In the genomic region with DNA sequence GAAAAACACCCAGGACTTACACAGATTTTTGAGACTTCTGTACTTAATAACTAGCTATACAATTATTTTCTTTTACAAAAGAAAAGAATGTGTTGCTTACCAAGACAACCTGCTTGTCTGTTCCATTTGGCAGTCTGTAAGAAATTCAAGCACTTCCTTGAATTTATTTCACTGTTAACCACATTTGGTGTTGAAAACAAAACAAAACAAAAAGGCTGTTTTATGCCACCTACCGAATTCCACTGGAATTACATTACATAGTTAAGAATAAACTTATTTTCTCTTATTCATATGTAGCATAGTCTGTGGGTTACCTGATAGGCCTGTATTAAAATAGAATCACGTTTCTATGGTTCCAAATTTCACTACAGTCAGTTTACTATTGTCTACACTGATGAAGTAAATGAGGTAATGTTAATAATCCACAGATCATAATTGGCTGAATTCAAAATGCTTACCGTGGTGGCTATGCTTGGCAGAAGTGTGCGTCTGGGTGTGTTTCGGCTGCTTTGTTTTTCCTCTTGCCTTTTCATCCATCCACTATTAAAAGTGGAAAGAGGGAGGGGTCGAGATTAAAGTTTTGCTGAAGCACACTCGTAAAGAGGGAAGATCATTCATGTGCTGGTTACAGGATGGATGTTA, we compare ENCODE assay signal across 8 cellular contexts. TPM values are rescaled to one million over a fixed set of nuclear protein-coding genes. Genes with fewer than 3 reads are reported as not detected.
A peak's percentile ranks its signal among the peaks of the same experiment; 100 is the strongest.
DNase-seq lines count a peak whose midpoint lies in the region; ATAC-seq and TF ChIP-seq lines count a peak whose summit lies in the region.

Gene TLR1 (minus strand): TSS at position 138 of the 642 bp plus-strand sequence. CDS start 5,960 bp downstream, outside the sequence.

- no peak within 1 kb of the TSS for H3K56ac ChIP-seq in IMR-90 (ENCODE audit: extremely low read depth, insufficient read depth, low read length)

- H3K27ac Mint-ChIP-seq in T-helper 17 cell, result peak within 1 kb of the TSS; percentile 95
- H3K27ac Mint-ChIP-seq in naive thymus-derived CD8-positive, alpha-beta T cell, result peak within 1 kb of the TSS; percentile 85 to 99 (median 94)

- CTCF ChIA-PET in AG04449 (lab: Yijun Ruan, JAX) (interaction anchor here (0.6 to 16.8 kb wide), 24 partner anchors 11 to 655 kb away, joined by 3 to 191 read pairs (median 6); partner anchors contain the start of gene TLR10), IMR-90 (lab: Yijun Ruan, JAX) (interaction anchor here (0.7 to 1.4 kb wide), 4 partner anchors 10 to 51 kb away, joined by 3 to 5 read pairs (median 3); no protein-coding TSS in a partner anchor)

- no CpG with 5 or more reads among the region's 7 CpGs for WGBS in IMR-90 (ENCODE audit: extremely low coverage in 2 of 2, insufficient read length in 1 of 2), 2 experiments

- H3K27me3 Mint-ChIP-seq in T-helper 17 cell, result no peaks in the 10 kb centered on the region
- H3K27me3 Mint-ChIP-seq in naive thymus-derived CD8-positive, alpha-beta T cell, result no peaks in the 10 kb centered on the region

- H3K4me1 ChIP-seq in IMR-90 (ENCODE audit: control insufficient read depth, insufficient read depth, low read length), result no peaks in the 10 kb centered on the region

- ATAC-seq in GM18499 (IDR thresholded peaks at IDR 0.05; ENCODE audit: insufficient read depth, unreplicated experiment) (peak; percentile 29), IMR-90 (ENCODE audit: low read depth) (peak; percentile 87), T-helper 17 cell (peak; percentile 81), esophagus mucosa (peak; percentile 75), GM21367 (IDR thresholded peaks at IDR 0.05; ENCODE audit: unreplicated experiment) (no peak)
- peak; percentile 73 to 82 for ATAC-seq in naive thymus-derived CD8-positive, alpha-beta T cell

- H2BK120ac ChIP-seq in IMR-90 (ENCODE audit: low read depth, low read length), result no peak within 1 kb of the TSS

- H3K4me3 ChIP-seq in AG04449 (ENCODE audit: low read depth, low read length), result no peak within 1 kb of the TSS
- H3K4me3 ChIP-seq in IMR-90 (ENCODE audit: insufficient read depth, low read depth, low read length), result no peak within 1 kb of the TSS
- H3K4me3 ChIP-seq in H7 (ENCODE audit: insufficient read depth, low read depth, low read length), result no peak within 1 kb of the TSS

- H2BK5ac ChIP-seq in IMR-90 (ENCODE audit: low read depth, low read length, poor library complexity, severe bottlenecking), result no peak within 1 kb of the TSS

- no peaks in the 10 kb centered on the region for H3K9me1 ChIP-seq in IMR-90 (ENCODE audit: insufficient read depth, low read length)

- 0 out of 4 replicates have a peak within 1 kb of the TSS, but pooled peaks of 1 of the 2 experiments have one; percentile 36 for H4K8ac ChIP-seq in IMR-90 (ENCODE audit: low read depth in 2 of 2, low read length in 2 of 2)

- POLR2A ChIA-PET in AG04449 (lab: Yijun Ruan, JAX), result no interaction called here
- POLR2A ChIA-PET in IMR-90 (lab: Charles Lee; ENCODE audit: unreplicated experiment), result no interaction called here
- POLR2A ChIA-PET in naive thymus-derived CD8-positive, alpha-beta T cell (lab: Charles Lee), result interaction anchor here (1.5 to 1.7 kb wide), 2 partner anchors 43 to 56 kb away, joined by 7 read pairs; no protein-coding TSS in a partner anchor

- no peak within 1 kb of the TSS for H2BK20ac ChIP-seq in IMR-90 (ENCODE audit: low read depth, low read length)

- peaks cover 3 to 39% (median 22%) of the 10 kb centered on the region in 9 donors for H3K9me3 Mint-ChIP-seq in naive thymus-derived CD8-positive, alpha-beta T cell

- H2AK9ac ChIP-seq in IMR-90 (replicated peaks; ENCODE audit: low read depth, low read length, poor library complexity), result no peak within 1 kb of the TSS

- in situ Hi-C loops in IMR-90 (cut with MboI; ENCODE audit: low sequenced_read_pairs), result no loop called here

- BruUV-seq in IMR-90 (replicated peaks; lab: Mats Ljungman, UMichigan), result no TSS peak

- H3K36me3 ChIP-seq in IMR-90 (ENCODE audit: control insufficient read depth, insufficient read depth, low read length), result no peaks in the 10 kb centered on the region
- no peaks in the 10 kb centered on the region for H3K36me3 ChIP-seq in H7 (replicated peaks; ENCODE audit: control insufficient read depth, insufficient read depth, low read length)

- peak within 1 kb of the TSS; percentile 93 for H3K4me3 Mint-ChIP-seq in T-helper 17 cell
- peak within 1 kb of the TSS; percentile 71 to 92 (median 86) for H3K4me3 Mint-ChIP-seq in naive thymus-derived CD8-positive, alpha-beta T cell

- dilution Hi-C loops in IMR-90 (cut with HindIII; ENCODE audit: low sequenced_read_pairs, unreplicated experiment), result no loop called here

- no peak within 1 kb of the TSS for H2BK15ac ChIP-seq in IMR-90 (ENCODE audit: low read depth, low read length)

- TF ChIP-seq CTCF in AG04449 (IDR thresholded peaks at IDR 0.05; ENCODE audit: insufficient read depth, low read length, missing control alignments) (no peak), IMR-90 (conservative IDR thresholded peaks at IDR 0.05; ENCODE audit: low read depth, low read length) (peak; percentile 58)

- H3K14ac ChIP-seq in IMR-90 (replicated peaks; ENCODE audit: low read depth, low read length), result no peak within 1 kb of the TSS; the same call in 1 of the 2 replicates

- H3K4me2 ChIP-seq in IMR-90 (ENCODE audit: low read depth, low read length), result no peak within 1 kb of the TSS

- intact Hi-C loops in IMR-90 (cut with micrococcal nuclease), result loop anchor here (5.0 kb wide), 1 partner anchor 37 kb away; no protein-coding TSS in a partner anchor

- peak within 1 kb of the TSS; percentile 59; the same call in 1 of the 2 replicates for H3K18ac ChIP-seq in IMR-90 (ENCODE audit: low read depth, low read length)

- H2AFZ ChIP-seq in IMR-90 (replicated peaks; ENCODE audit: low read length, poor library complexity), result no peak within 1 kb of the TSS

- no peak within 1 kb of the TSS for H3K23ac ChIP-seq in IMR-90 (ENCODE audit: low read depth, low read length)

- DNase-seq in AG04449 (ENCODE audit: low read depth, low spot score), result peak; percentile 40
- DNase-seq in IMR-90, result peak; percentile 64
- DNase-seq in T-helper 17 cell, result no peak
- DNase-seq in naive thymus-derived CD8-positive, alpha-beta T cell, result peak in 4 of 10 donors; percentile 23 to 67 (median 60)
- DNase-seq in H7, result no peak

- no peaks in the 10 kb centered on the region for H3K79me1 ChIP-seq in IMR-90 (ENCODE audit: low read depth in 1 of 2, low read length in 2 of 2)

- H4K5ac ChIP-seq in IMR-90 (ENCODE audit: low read depth, low read length), result no peak within 1 kb of the TSS

- H3K27ac ChIP-seq in IMR-90 (ENCODE audit: insufficient read depth, low read length), result no peak within 1 kb of the TSS

- H3K4me1 Mint-ChIP-seq in T-helper 17 cell, result peaks cover 22% of the 10 kb centered on the region
- peaks cover 12 to 52% (median 25%) of the 10 kb centered on the region in 4 donors for H3K4me1 Mint-ChIP-seq in naive thymus-derived CD8-positive, alpha-beta T cell

- H3K9ac ChIP-seq in IMR-90 (ENCODE audit: low read depth, low read length), result no peak within 1 kb of the TSS

- H4K91ac ChIP-seq in IMR-90 (ENCODE audit: insufficient read depth, low read depth, low read length), result no peak within 1 kb of the TSS

- H3K27me3 ChIP-seq in IMR-90 (ENCODE audit: control insufficient read depth, insufficient read depth, low read length) (no peaks in the 10 kb centered on the region; the same call in 1 of the 2 replicates), H7 (ENCODE audit: control insufficient read depth, insufficient read depth, low read length) (no peaks in the 10 kb centered on the region)

- H3K4ac ChIP-seq in IMR-90 (ENCODE audit: low read depth, low read length), result no peak within 1 kb of the TSS

- no peak within 1 kb of the TSS for H2AK5ac ChIP-seq in IMR-90 (ENCODE audit: low read depth, low read length)

- no peak for TF ChIP-seq POLR2A in IMR-90 (IDR thresholded peaks at IDR 0.05; ENCODE audit: low read depth, low read length)

- no peaks in the 10 kb centered on the region for H3K9me3 ChIP-seq in IMR-90 (ENCODE audit: control insufficient read depth, insufficient read depth, low read length)
- H3K9me3 ChIP-seq in T-helper 17 cell (ENCODE audit: control insufficient read depth, low read length, poor library complexity, severe bottlenecking), result peaks cover 2% of the 10 kb centered on the region

- peaks cover 8% of the 10 kb centered on the region for H3K36me3 Mint-ChIP-seq in T-helper 17 cell (ENCODE audit: low read depth)
- peaks cover 20 to 40% (median 31%) of the 10 kb centered on the region in 3 donors for H3K36me3 Mint-ChIP-seq in naive thymus-derived CD8-positive, alpha-beta T cell

- H4K20me1 ChIP-seq in IMR-90 (ENCODE audit: insufficient read depth, low read length), result no peaks in the 10 kb centered on the region

- TF ChIP-seq RAD21 in IMR-90 (IDR thresholded peaks at IDR 0.05; ENCODE audit: low read length), result peak; percentile 39

TF ChIP-seq in IMR-90, 13 proteins besides CTCF, POLR2A, EP300 and RAD21:
- TF ChIP-seq NFE2L2 (IDR thresholded peaks at IDR 0.05; ENCODE audit: low read depth, low read length), result no peak
- peak; percentile 18; the same call in 1 of the 2 replicates for TF ChIP-seq SMC3 (IDR thresholded peaks at IDR 0.05; ENCODE audit: low read depth, low read length)
TF ChIP-seq in IMR-90: peak in this region for 1.

RNA-seq across cellular contexts. Expression of gene TLR1, which starts in this region (rescaled TPM):
- total RNA-seq in IMR-90 (2012; rRNA removed), result 1.1 TPM in 2 replicates
- 0.17 and 0.24 TPM in 2 replicates for polyA plus RNA-seq in IMR-90 (2012; rRNA removed)
- polyA plus RNA-seq in IMR-90 (2012; cell fraction: cytosol; rRNA removed), result 0.11 TPM in 2 replicates
- 0.11 and 1.4 TPM in 2 replicates for polyA plus RNA-seq in IMR-90 (2012; cell fraction: nucleus; rRNA removed; ENCODE audit: low replicate concordance)
- total RNA-seq in T-helper 17 cell, result 10 to 100 TPM; 16.6 to 22.9 TPM
- total RNA-seq in esophagus mucosa, result 2.7 TPM
- total RNA-seq in naive thymus-derived CD8-positive, alpha-beta T cell, result 10 to 100 TPM; 11.1 to 13.3 TPM
- polyA plus RNA-seq in naive thymus-derived CD8-positive, alpha-beta T cell, result 1 to 10 TPM; 7.1 to 7.9 (median 7.4) TPM
- 0.03 TPM in 1 of 2 replicates, not detected in the other for total RNA-seq in H7 (2014; rRNA removed; shearing (Covaris generic))

Comparison
In these comparisons a context has a peak if more than half of its experiments do, and no peak if none do; other contexts are left out.
1. DNase-seq: peak in AG04449 (single experiment) and IMR-90 (single experiment); none in T-helper 17 cell (0 of 3) and H7 (single experiment).